Comparison of ENCODE assay signal across 2 cellular contexts in the genomic region with DNA sequence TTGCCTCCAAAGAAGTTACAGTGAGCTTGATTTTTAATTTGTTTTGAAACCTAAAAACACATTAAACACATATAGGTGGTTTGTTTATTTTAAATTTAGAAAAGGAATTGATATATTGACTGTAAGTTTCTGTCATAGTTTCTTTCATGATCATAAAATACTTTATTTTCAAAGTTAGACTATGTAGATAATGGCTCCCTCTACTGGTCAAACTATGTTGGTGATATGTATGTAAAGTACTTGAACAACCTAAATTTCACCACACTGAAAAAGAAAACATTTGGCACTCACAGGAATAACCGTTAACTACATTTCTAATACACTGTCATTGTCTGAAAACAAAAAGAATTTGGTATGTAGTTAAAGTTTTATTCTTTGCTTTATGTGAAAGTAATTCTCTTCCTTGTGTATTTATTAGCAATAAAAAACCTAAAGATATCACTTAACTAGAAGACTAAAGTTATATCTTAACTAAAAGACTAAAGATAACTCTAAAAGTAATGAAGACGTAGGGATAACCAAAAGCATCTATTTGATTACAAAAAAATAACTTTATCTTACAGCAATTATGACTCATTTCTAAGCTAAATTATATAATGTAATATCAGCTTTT.
TF ChIP-seq lines count a peak whose summit lies in the region.

No MANE protein-coding gene starts in this region.

TF ChIP-seq in A549, 52 proteins besides CTCF, POLR2A, EP300 and RAD21:
- TF ChIP-seq KDM1A (IDR thresholded peaks at IDR 0.05; ENCODE audit: low read depth) (no peak), SMC3 (IDR thresholded peaks at IDR 0.05) (peak; percentile 35; the same call in 2 of the 3 replicates), JUNB (IDR thresholded peaks at IDR 0.05) (no peak), CHD4 (IDR thresholded peaks at IDR 0.05; ENCODE audit: borderline replicate concordance) (no peak), RCOR1 (IDR thresholded peaks at IDR 0.05; ENCODE audit: low read depth, low read length) (no peak), CEBPB (IDR thresholded peaks at IDR 0.05) (no peak), NFE2L2 (conservative IDR thresholded peaks at IDR 0.05; ENCODE audit: low read length) (no peak)
- TF ChIP-seq, protein P1, sequence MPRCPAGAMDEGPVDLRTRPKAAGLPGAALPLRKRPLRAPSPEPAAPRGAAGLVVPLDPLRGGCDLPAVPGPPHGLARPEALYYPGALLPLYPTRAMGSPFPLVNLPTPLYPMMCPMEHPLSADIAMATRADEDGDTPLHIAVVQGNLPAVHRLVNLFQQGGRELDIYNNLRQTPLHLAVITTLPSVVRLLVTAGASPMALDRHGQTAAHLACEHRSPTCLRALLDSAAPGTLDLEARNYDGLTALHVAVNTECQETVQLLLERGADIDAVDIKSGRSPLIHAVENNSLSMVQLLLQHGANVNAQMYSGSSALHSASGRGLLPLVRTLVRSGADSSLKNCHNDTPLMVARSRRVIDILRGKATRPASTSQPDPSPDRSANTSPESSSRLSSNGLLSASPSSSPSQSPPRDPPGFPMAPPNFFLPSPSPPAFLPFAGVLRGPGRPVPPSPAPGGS (IDR thresholded peaks at IDR 0.05), result no peak
- TF ChIP-seq, protein P2, sequence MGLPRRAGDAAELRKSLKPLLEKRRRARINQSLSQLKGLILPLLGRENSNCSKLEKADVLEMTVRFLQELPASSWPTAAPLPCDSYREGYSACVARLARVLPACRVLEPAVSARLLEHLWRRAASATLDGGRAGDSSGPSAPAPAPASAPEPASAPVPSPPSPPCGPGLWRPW (IDR thresholded peaks at IDR 0.05), result no peak

TF ChIP-seq in IMR-90, 13 proteins besides CTCF, POLR2A, EP300 and RAD21:
- no peak for TF ChIP-seq RCOR1 (IDR thresholded peaks at IDR 0.05; ENCODE audit: insufficient replicate concordance, low read length)
- TF ChIP-seq MXI1 (IDR thresholded peaks at IDR 0.05; ENCODE audit: borderline replicate concordance, low read depth, low read length), result no peak
- TF ChIP-seq, protein P3, sequence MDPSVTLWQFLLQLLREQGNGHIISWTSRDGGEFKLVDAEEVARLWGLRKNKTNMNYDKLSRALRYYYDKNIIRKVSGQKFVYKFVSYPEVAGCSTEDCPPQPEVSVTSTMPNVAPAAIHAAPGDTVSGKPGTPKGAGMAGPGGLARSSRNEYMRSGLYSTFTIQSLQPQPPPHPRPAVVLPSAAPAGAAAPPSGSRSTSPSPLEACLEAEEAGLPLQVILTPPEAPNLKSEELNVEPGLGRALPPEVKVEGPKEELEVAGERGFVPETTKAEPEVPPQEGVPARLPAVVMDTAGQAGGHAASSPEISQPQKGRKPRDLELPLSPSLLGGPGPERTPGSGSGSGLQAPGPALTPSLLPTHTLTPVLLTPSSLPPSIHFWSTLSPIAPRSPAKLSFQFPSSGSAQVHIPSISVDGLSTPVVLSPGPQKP (IDR thresholded peaks at IDR 0.05; ENCODE audit: borderline replicate concordance, low read depth, low read length), result no peak
- TF ChIP-seq CEBPB (IDR thresholded peaks at IDR 0.05; ENCODE audit: low read depth, low read length), result no peak
- TF ChIP-seq BHLHE40 (IDR thresholded peaks at IDR 0.05; ENCODE audit: low read depth, low read length), result no peak
- no peak for TF ChIP-seq RFX5 (IDR thresholded peaks at IDR 0.05; ENCODE audit: low read depth, low read length)
- TF ChIP-seq MAFK (IDR thresholded peaks at IDR 0.05; ENCODE audit: low read depth, low read length), result no peak
- no peak for TF ChIP-seq SMC3 (IDR thresholded peaks at IDR 0.05; ENCODE audit: low read depth, low read length)
- TF ChIP-seq, protein P4, sequence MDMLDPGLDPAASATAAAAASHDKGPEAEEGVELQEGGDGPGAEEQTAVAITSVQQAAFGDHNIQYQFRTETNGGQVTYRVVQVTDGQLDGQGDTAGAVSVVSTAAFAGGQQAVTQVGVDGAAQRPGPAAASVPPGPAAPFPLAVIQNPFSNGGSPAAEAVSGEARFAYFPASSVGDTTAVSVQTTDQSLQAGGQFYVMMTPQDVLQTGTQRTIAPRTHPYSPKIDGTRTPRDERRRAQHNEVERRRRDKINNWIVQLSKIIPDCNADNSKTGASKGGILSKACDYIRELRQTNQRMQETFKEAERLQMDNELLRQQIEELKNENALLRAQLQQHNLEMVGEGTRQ (IDR thresholded peaks at IDR 0.05; ENCODE audit: low read depth, low read length), result no peak
- TF ChIP-seq NFE2L2 (IDR thresholded peaks at IDR 0.05; ENCODE audit: low read depth, low read length), result no peak
- no peak for TF ChIP-seq FOS (IDR thresholded peaks at IDR 0.05; ENCODE audit: low read depth, low read length)
- no peak for TF ChIP-seq CHD1 (IDR thresholded peaks at IDR 0.05; ENCODE audit: low read depth, low read length)
- TF ChIP-seq MAZ (IDR thresholded peaks at IDR 0.05; ENCODE audit: borderline replicate concordance, low read depth, low read length), result no peak
